In the genomic region with DNA sequence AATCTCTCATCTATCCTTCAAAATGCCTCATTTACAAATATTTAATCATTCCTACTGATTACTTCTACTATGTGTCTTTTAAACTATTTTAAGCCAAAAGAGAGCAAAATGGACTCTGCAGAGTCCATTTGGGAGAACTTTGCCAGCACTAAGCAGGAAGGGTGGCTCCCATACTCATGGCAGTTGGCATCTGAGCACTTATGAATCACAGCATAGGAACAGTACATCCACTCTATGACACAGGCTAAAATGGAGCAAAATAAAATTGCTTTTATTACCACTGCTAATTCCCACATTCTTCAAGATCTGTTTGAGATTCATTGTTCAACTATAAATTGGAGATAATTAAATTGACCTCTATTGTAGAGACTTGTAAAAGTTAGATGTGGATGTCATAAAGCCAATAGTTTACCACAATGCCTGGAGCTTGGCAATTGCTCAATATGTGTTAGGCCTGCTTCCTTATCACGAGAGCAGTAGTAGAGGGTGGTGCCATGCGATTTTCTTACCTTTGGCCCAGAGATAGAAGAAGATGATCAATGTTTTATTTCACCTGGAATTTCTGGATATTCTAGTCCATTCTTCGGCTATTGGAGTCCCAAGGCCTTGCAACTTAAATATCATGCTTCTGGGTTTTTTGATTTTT, we compare ENCODE assay signal across 19 cellular contexts. TPM values are rescaled to one million over a fixed set of nuclear protein-coding genes. Genes with fewer than 3 reads are reported as not detected.
DNase-seq lines count a peak whose midpoint lies in the region; ATAC-seq lines count a peak whose summit lies in the region.
"Had no signal": no experiment of that assay in that cellular context is flagged by ENCODE, and none has a peak within 500 bp of the region (broad histone marks: within the 10 kb centered on the region; RNA-seq: fewer than 3 reads in every experiment).

No MANE protein-coding gene starts in this region.

- H3K9me3 ChIP-seq in mucosa of rectum (ENCODE audit: control insufficient read depth in 2 of 2, low read length in 2 of 2) = no peaks in the 10 kb centered on the region
- H3K9me3 ChIP-seq: SJCRH30 had no signal

- peaks cover 0 to 5% of the 10 kb centered on the region in 2 donors for H3K36me3 ChIP-seq in mucosa of rectum (ENCODE audit: control insufficient read depth in 2 of 2, insufficient read depth in 2 of 2, low read length in 2 of 2)
- H3K36me3 ChIP-seq: SJCRH30 had no signal

- peak; percentile 97 for ATAC-seq in esophagus mucosa

- no peaks in the 10 kb centered on the region for H3K27me3 ChIP-seq in mucosa of rectum (ENCODE audit: control insufficient read depth in 2 of 2, insufficient read depth in 2 of 2, low read length in 2 of 2)
- H3K27me3 ChIP-seq: SJCRH30 had no signal

- H3K4me1 ChIP-seq in mucosa of rectum (ENCODE audit: control insufficient read depth in 2 of 2, insufficient read depth in 2 of 2, low read length in 2 of 2) = peaks cover 0 to 18% of the 10 kb centered on the region in 2 donors
- H3K4me1 ChIP-seq: SJCRH30 had no signal

- peak; percentile 41 for DNase-seq in ELR (ENCODE audit: low read depth)
- peak; percentile 42 for DNase-seq in NCI-H226
- DNase-seq in iPS-NIHi7 (ENCODE audit: extremely low spot score) = no peak
- DNase-seq in stimulated activated CD8-positive, alpha-beta memory T cell treated with anti-CD3 and anti-CD28 coated beads, Interleukin-4, amount 100 ng/mL, for 48 hours = no peak
- DNase-seq in NCI-H1436 treated with DMSO at 0.1 percent for 48 hours (lab: John Stamatoyannopoulos, UW) = no peak
- no peak for DNase-seq in activated effector memory CD4-positive, alpha-beta T cell treated with Interleukin-2 at 50 U/mL for 16 hours
- DNase-seq: activated CD4-positive, alpha-beta T cell treated with anti-CD3 and anti-CD28 coated beads, Interleukin-2, amount 50 U/mL, for 4 hours; activated gamma-delta T cell treated with Interleukin-2 at 50 U/mL for 16 hours; amygdala; central memory CD4-positive, alpha-beta T cell; effector CD4-positive, alpha-beta T cell; Kasumi-1; NCI-H1436; NCI-H2171 treated with DMSO at 0.1 percent for 48 hours; OCI-M1; SJCRH30 had no signal

- H3K9ac ChIP-seq in mucosa of rectum (ENCODE audit: low read depth in 1 of 2, low read length in 2 of 2) = no peak overlapping the region

- H3K4me3 ChIP-seq in mucosa of rectum (ENCODE audit: low read length in 2 of 2) = no peak overlapping the region
- H3K4me3 ChIP-seq: SJCRH30 had no signal

- peak overlapping the region; percentile 26 to 75 for H3K27ac ChIP-seq in mucosa of rectum (ENCODE audit: low read depth in 2 of 2, low read length in 2 of 2)
- H3K27ac ChIP-seq: SJCRH30 had no signal

RNA-seq across cellular contexts. Expression of a gene that starts 19.1 kb away (rescaled TPM):
- total RNA-seq in esophagus mucosa = 50.5 TPM
- total RNA-seq: pulmonary artery endothelial cell, SJCRH30 had no signal

Comparison
In these comparisons a context has a peak if more than half of its experiments do, and no peak if none do; other contexts are left out.
1. DNase-seq: peak in ELR (single experiment) and NCI-H226 (single experiment); none in iPS-NIHi7 (single experiment), stimulated activated CD8-positive, alpha-beta memory T cell treated with anti-CD3 and anti-CD28 coated beads, Interleukin-4, amount 100 ng/mL, for 48 hours (single experiment), NCI-H1436 treated with DMSO at 0.1 percent for 48 hours (single experiment) and activated effector memory CD4-positive, alpha-beta T cell treated with Interleukin-2 at 50 U/mL for 16 hours (single experiment).